Comparison of ENCODE assay signal across 8 cellular contexts in the genomic region with DNA sequence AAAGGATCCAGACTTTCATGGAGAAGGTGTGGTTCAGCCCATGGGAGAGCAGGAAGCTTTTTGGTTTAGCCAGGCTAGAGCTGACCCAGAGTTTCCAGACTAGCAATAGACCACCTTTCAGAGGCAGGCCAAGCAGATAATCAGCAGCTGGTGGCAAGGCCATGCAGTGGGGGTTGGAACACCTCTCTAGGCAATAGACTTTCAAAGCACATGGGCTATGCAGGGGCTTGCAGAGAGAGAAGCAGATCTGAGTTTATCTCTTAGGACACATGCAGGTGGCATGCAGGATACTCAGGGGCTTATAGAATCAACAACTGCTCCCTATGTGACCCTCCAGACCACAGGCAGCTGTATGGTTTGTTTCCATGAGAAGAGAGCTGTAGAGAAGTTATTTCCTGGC. TPM values are rescaled to one million over a fixed set of nuclear protein-coding genes. Genes with fewer than 3 reads are reported as not detected.
"Had no signal": no experiment of that assay in that cellular context is flagged by ENCODE, and none has a peak within 500 bp of the region (broad histone marks: within the 10 kb centered on the region; RNA-seq: fewer than 3 reads in every experiment).

No MANE protein-coding gene starts in this region.

- H3K4me3 Mint-ChIP-seq: GM23338, H9, IgD-negative memory B cell had no signal

- H3K4me3 ChIP-seq: GM23338 had no signal

- DNase-seq: H9, HCEC 1CT, KBM-7 had no signal

- H3K27ac ChIP-seq: HL-60 had no signal

- H3K27ac Mint-ChIP-seq: GM23338, H9, IgD-negative memory B cell had no signal

- H3K9me3 Mint-ChIP-seq: GM23338, H9 had no signal

- ATAC-seq: GM23338, HepG2 had no signal

- H3K4me2 ChIP-seq: GM23338 had no signal

- H3K27me3 Mint-ChIP-seq: IgD-negative memory B cell had no signal

- H3K4me1 Mint-ChIP-seq: H9, IgD-negative memory B cell had no signal

RNA-seq across cellular contexts. Expression of gene XIRP2, which starts 9.4 kb away (rescaled TPM):
- polyA plus RNA-seq: H1, IgD-negative memory B cell had no signal
